In the genomic region with DNA sequence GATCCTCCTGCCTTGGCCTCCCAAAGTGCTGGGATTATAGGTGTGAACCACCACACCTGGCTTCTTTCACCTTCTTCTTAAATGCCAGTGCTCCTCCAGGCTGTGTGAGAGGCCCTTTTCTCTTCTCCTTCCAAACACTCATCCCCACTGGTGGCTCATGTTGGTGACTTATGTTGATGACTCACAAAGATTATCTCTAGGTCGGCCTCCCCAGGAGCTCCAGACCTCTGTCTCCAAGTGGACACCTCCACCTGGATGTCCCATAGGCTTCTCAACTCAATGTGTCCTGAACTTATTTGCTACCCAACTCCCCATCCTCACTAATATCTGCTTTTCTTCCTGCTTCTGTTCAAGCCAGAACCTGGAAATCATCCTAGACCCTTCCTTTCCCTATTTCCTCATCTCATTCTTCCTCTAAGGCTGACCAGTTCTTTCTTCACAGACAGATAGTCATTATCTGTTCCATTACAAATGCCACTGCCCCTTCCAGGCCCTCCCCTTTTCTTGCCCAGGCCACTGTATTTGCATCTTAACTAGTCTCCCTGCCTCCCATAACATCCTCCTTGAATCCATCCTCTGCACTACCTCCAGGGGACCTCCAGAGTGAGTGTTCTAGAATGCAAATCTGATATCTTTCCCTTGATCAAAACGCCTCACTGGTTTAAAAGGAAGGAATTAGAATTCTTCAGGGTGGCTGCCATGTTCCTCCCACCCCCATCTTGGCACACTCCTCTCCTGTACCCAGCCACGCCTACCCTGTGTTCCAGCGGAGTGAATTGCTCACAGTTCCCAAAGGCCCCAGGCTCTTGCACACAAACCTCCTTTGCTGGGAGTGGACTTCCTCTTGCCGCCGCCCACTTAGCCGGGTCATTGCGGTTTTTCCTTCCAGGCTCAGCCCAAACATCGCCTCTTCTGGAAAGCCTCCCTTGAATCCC, we compare ENCODE assay signal across 9 cellular contexts. TPM values are rescaled to one million over a fixed set of nuclear protein-coding genes. Genes with fewer than 3 reads are reported as not detected.
DNase-seq lines count a peak whose midpoint lies in the region; ATAC-seq, FAIRE-seq and TF ChIP-seq lines count a peak whose summit lies in the region.
"Had no signal": no experiment of that assay in that cellular context is flagged by ENCODE, and none has a peak within 500 bp of the region (broad histone marks: within the 10 kb centered on the region; RNA-seq: fewer than 3 reads in every experiment).

No MANE protein-coding gene starts in this region.

- H3K36me3 ChIP-seq in body of pancreas (replicated peaks in 1 of 2; ENCODE audit: insufficient read depth in 1 of 2, low read depth in 2 of 2) (no peaks in the 10 kb centered on the region), keratinocyte (ENCODE audit: control insufficient read depth in 2 of 2, extremely low read depth in 1 of 2, insufficient read depth in 2 of 2, low read length in 2 of 2) (no peaks in the 10 kb centered on the region), thymus (ENCODE audit: control insufficient read depth, insufficient read depth) (no peaks in the 10 kb centered on the region)

- FAIRE-seq in keratinocyte (lab: Jason Lieb, UNC): peak; percentile 85

- in situ Hi-C loops in ACHN (cut with HindIII; ENCODE audit: low pct_ligation_motif_present, low pct_unique_long_range_greater_than_20kb, low sequenced_read_pairs): no loop called here

- H3K9me1 ChIP-seq in keratinocyte (ENCODE audit: control insufficient read depth, extremely low read depth, insufficient read depth, low read length): no peaks in the 10 kb centered on the region

- 49 to 58% methylated on average over 9 of the region's 9 CpGs for WGBS in body of pancreas, 2 donors
- 77% methylated on average over 9 of the region's 9 CpGs for WGBS in thymus

- no peaks in the 10 kb centered on the region for H4K20me1 ChIP-seq in keratinocyte (ENCODE audit: control insufficient read depth, extremely low read depth, insufficient read depth, low read length)

- H3K9me3 ChIP-seq in body of pancreas (peaks cover 0 to 6% (median 0%) of the 10 kb centered on the region in 3 donors), keratinocyte (ENCODE audit: control insufficient read depth, low read depth, low read length) (peaks cover 2% of the 10 kb centered on the region), thymus (ENCODE audit: control insufficient read depth) (no peaks in the 10 kb centered on the region)

- TF ChIP-seq POLR2A in body of pancreas (IDR thresholded peaks at IDR 0.05): no peak

- H3K27me3 ChIP-seq in body of pancreas (no peaks in the 10 kb centered on the region), keratinocyte (ENCODE audit: control insufficient read depth, extremely low read depth, insufficient read depth, low read length) (no peaks in the 10 kb centered on the region), thymus (ENCODE audit: control insufficient read depth, insufficient read depth) (no peaks in the 10 kb centered on the region)

- ATAC-seq in body of pancreas: peak; percentile 66
- ATAC-seq in GM21786 (IDR thresholded peaks at IDR 0.05; ENCODE audit: unreplicated experiment): no peak

- H3K79me2 ChIP-seq in keratinocyte (ENCODE audit: control insufficient read depth, insufficient read depth, low read length): no peaks in the 10 kb centered on the region

- dilution Hi-C loops in keratinocyte (cut with MboI; ENCODE audit: extremely low pct_ligation_motif_present, low sequenced_read_pairs): no loop called here

- H3K4me1 ChIP-seq in body of pancreas (no peaks in the 10 kb centered on the region), keratinocyte (ENCODE audit: control insufficient read depth, extremely low read depth, insufficient read depth, low read length) (peaks cover 21% of the 10 kb centered on the region), thymus (ENCODE audit: control insufficient read depth, insufficient read depth, low read length) (no peaks in the 10 kb centered on the region)

- TF ChIP-seq CTCF in body of pancreas (IDR thresholded peaks at IDR 0.05) (no peak), keratinocyte (optimal IDR thresholded peaks at IDR 0.05 in 1 of 3, IDR thresholded peaks at IDR 0.05 in 1 of 3, conservative IDR thresholded peaks at IDR 0.05 in 1 of 3; ENCODE audit: extremely low read depth in 1 of 3, insufficient read depth in 2 of 3, low read length in 3 of 3) (no peak)

- intact Hi-C loops in body of pancreas (cut with DNase I): no loop called here

- H2AFZ ChIP-seq in keratinocyte (ENCODE audit: control insufficient read depth, low read length): peak overlapping the region; percentile 11

- DNase-seq in LHCN-M2 (ENCODE audit: low read depth) (peak; percentile 74), body of pancreas (peak; percentile 37 to 77 (median 51)), keratinocyte (ENCODE audit: low read depth, low spot score) (peak; percentile 45), DMS153 (lab: John Stamatoyannopoulos, UW) (no peak), ACHN (no peak), NCI-H2029 treated with DMSO at 0.1 percent for 48 hours (lab: John Stamatoyannopoulos, UW) (no peak)
- DNase-seq: activated B cell treated with CpG ODN at 0.5 μM for 24 hours had no signal

- H3K4me2 ChIP-seq in keratinocyte (ENCODE audit: control insufficient read depth, extremely low read depth, insufficient read depth, low read depth, low read length): peak overlapping the region; percentile 80

- no peak overlapping the region for H3K4me3 ChIP-seq in body of pancreas
- peak overlapping the region in 2 of 3 experiments; percentile 8 to 42 for H3K4me3 ChIP-seq in keratinocyte (ENCODE audit: control insufficient read depth in 2 of 3, extremely low read depth in 1 of 3, insufficient read depth in 2 of 3, low read depth in 1 of 3, low read length in 3 of 3)
- H3K4me3 ChIP-seq in thymus (ENCODE audit: low read length): no peak overlapping the region

- no peak overlapping the region for H3K9ac ChIP-seq in keratinocyte (ENCODE audit: control insufficient read depth, extremely low read depth, insufficient read depth, low read length)

- H3K27ac ChIP-seq in body of pancreas (peak overlapping the region in 3 of 4 donors; percentile 21 to 77 (median 70)), keratinocyte (ENCODE audit: control insufficient read depth, insufficient read depth, low read length) (peak overlapping the region; percentile 44), thymus (ENCODE audit: low read depth) (peak overlapping the region; percentile 8)

RNA-seq across cellular contexts. Expression of gene FBXO47, which starts 34.8 kb away (rescaled TPM):
- total RNA-seq in LHCN-M2 (2014; rRNA removed) (not detected in 2 replicates), body of pancreas (not detected)
- not detected for polyA plus RNA-seq in LHCN-M2 (2012)
- polyA plus RNA-seq in keratinocyte (0.03 TPM in 1 of 3 replicates, not detected in the others), thymus (not detected)
- polyA plus RNA-seq in keratinocyte (2011; ENCODE audit: low read depth): not detected
- polyA plus RNA-seq in keratinocyte (2011; cell fraction: cytosol; rRNA removed): not detected in 2 replicates
- polyA plus RNA-seq in keratinocyte (2011; cell fraction: nucleus; rRNA removed): not detected in 2 replicates
- polyA plus RNA-seq in keratinocyte (2012; ENCODE audit: low replicate concordance): not detected in 2 replicates
- polyA minus RNA-seq in keratinocyte: not detected in 3 replicates
- polyA minus RNA-seq in keratinocyte (2011; cell fraction: cytosol; rRNA and poly(A)+ RNA removed): not detected
- polyA minus RNA-seq in keratinocyte (2011; cell fraction: nucleus; rRNA and poly(A)+ RNA removed): not detected in 2 replicates
- total RNA-seq: activated B cell treated with CpG ODN at 0.5 μM for 24 hours had no signal

Comparison
In these comparisons a context has a peak if more than half of its experiments do, and no peak if none do; other contexts are left out.
1. DNase-seq: peak in LHCN-M2 (single experiment), body of pancreas (4 of 4) and keratinocyte (single experiment); none in DMS153 (single experiment), ACHN (single experiment) and NCI-H2029 treated with DMSO at 0.1 percent for 48 hours (single experiment).
2. H3K27ac ChIP-seq: peak in every context shown above with its lines; median percentile 70 in body of pancreas; 44 in keratinocyte; 8 in thymus.
3. H3K4me3 ChIP-seq: peak in keratinocyte (2 of 3); none in body of pancreas (0 of 2) and thymus (single experiment).